8 cellular contexts compared by ENCODE assay signal in the genomic region with DNA sequence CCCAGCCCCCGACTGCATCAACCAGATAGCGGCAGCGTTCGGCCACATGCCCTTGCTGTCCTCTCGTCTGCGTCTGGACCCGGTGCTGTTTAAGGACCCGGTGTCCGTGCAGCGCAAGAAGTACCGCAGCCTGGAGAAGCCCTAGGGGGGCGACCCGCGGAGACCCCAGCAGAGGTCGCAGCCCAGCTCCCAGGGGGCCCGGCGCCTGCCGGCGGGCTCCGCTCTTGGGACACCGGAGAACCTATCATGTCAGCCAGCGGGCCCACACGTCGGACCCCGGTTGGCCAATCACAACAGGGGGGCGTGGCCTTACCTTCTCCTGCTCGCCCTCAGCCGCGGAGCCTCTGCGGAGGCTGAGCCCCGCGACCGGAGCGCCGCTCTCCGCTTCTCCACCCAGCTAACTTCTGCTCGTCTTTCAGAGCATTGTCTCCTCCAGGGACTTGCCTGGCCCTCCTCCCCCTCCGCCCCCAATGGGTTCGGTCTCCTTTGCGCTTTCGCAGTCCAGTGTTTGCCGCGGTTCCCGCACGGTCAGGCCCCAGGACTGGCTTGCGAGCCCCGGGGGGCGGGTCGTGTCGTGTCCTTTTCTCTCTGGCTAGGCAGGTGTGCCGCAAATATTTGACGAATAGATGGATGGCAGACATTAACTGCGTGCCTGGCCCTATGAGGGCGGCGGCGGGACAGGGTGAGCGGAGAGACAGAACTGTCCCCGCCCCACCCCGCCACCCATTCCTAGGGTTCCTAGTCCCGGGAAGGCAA. TPM values are rescaled to one million over a fixed set of nuclear protein-coding genes. Genes with fewer than 3 reads are reported as not detected.
DNase-seq lines count a peak whose midpoint lies in the region; ATAC-seq, FAIRE-seq and TF ChIP-seq lines count a peak whose summit lies in the region.

No MANE protein-coding gene starts in this region.

- no peaks in the 10 kb centered on the region for H3K36me3 ChIP-seq in ascending aorta

- H3K4me3 Mint-ChIP-seq in T-helper 2 cell treated with Interferon-gamma antibody and Interleukin-4, amounts not matched to agents 5 μg/mL and 100 μg/mL, for 36 hours = peak overlapping the region; percentile 91

- peak overlapping the region; percentile 62 to 75 for H3K27ac ChIP-seq in ascending aorta
- peak overlapping the region; percentile 59 for H3K27ac ChIP-seq in right cardiac atrium (ENCODE audit: low read length)

- FAIRE-seq in urothelium cell line (lab: Jason Lieb, UNC) = peak; percentile 81

- ATAC-seq in HG02870 (IDR thresholded peaks at IDR 0.05; ENCODE audit: unreplicated experiment) (peak; percentile 85), right cardiac atrium (peak; percentile 93 to 95)

- peaks cover 7% of the 10 kb centered on the region for H3K4me1 Mint-ChIP-seq in T-helper 2 cell treated with Interferon-gamma antibody and Interleukin-4, amounts not matched to agents 5 μg/mL and 100 μg/mL, for 36 hours (ENCODE audit: low read depth)

- WGBS in right cardiac atrium = under 1% methylated on average over 60 of the region's 60 CpGs

- H3K27me3 Mint-ChIP-seq in T-helper 2 cell treated with Interferon-gamma antibody and Interleukin-4, amounts not matched to agents 5 μg/mL and 100 μg/mL, for 36 hours (ENCODE audit: low read depth) = peaks cover 20% of the 10 kb centered on the region

- H3K4me1 ChIP-seq in ascending aorta (peaks cover 3 to 8% of the 10 kb centered on the region in 2 donors), right cardiac atrium (ENCODE audit: control insufficient read depth, insufficient read depth, low read length) (no peaks in the 10 kb centered on the region)

- TF ChIP-seq CTCF in GM12875 (IDR thresholded peaks at IDR 0.05; ENCODE audit: borderline replicate concordance, insufficient read depth, low read depth, low read length) = no peak
- no peak for TF ChIP-seq CTCF in ascending aorta (IDR thresholded peaks at IDR 0.05)

- H3K9me3 ChIP-seq in ascending aorta (no peaks in the 10 kb centered on the region), right cardiac atrium (ENCODE audit: control insufficient read depth, low read length) (no peaks in the 10 kb centered on the region)

- intact Hi-C loops in ascending aorta (cut with DNase I) = loop anchor here (1.0 to 5.0 kb wide), 3 partner anchors 37 to 127 kb away; partner anchors contain the start of genes PAFAH2 and PDIK1L
- intact Hi-C loops in right cardiac atrium (cut with DNase I) = loop anchor here (5.0 to 10.0 kb wide), 5 partner anchors 67 to 1331 kb away; partner anchors contain the start of gene FAM110D (in 1 of the 4)

- H3K27ac Mint-ChIP-seq in T-helper 2 cell treated with Interferon-gamma antibody and Interleukin-4, amounts not matched to agents 5 μg/mL and 100 μg/mL, for 36 hours = peak overlapping the region; percentile 48

- DNase-seq in NCI-H1694 (lab: John Stamatoyannopoulos, UW) (peak; percentile 94), ascending aorta (ENCODE audit: low spot score in 2 of 2) (peak; percentile 87 to 98), right cardiac atrium (peak; percentile 95 to 98 (median 97)), pulmonary artery endothelial cell (ENCODE audit: low read depth, low spot score) (peak; percentile 71), urothelium cell line (ENCODE audit: low spot score) (peak; percentile 98)
- DNase-seq in T-helper 2 cell treated with Interferon-gamma antibody and Interleukin-4, amounts not matched to agents 5 μg/mL and 100 μg/mL, for 36 hours (ENCODE audit: low spot score) = peak; percentile 93

- peak overlapping the region; percentile 67 for H3K4me3 ChIP-seq in GM12875 (ENCODE audit: low read depth, low read length)
- H3K4me3 ChIP-seq in ascending aorta = peak overlapping the region; percentile 62 to 92
- peak overlapping the region; percentile 61 for H3K4me3 ChIP-seq in right cardiac atrium (ENCODE audit: low read length)

- H3K9me3 Mint-ChIP-seq in T-helper 2 cell treated with Interferon-gamma antibody and Interleukin-4, amounts not matched to agents 5 μg/mL and 100 μg/mL, for 36 hours = no peaks in the 10 kb centered on the region

- H3K27me3 ChIP-seq in ascending aorta (no peaks in the 10 kb centered on the region), right cardiac atrium (ENCODE audit: control insufficient read depth, insufficient read depth) (no peaks in the 10 kb centered on the region)

- no peaks in the 10 kb centered on the region for H3K36me3 Mint-ChIP-seq in T-helper 2 cell treated with Interferon-gamma antibody and Interleukin-4, amounts not matched to agents 5 μg/mL and 100 μg/mL, for 36 hours (ENCODE audit: low read depth)

RNA-seq across cellular contexts. Expression of gene SLC30A2, which starts 10.5 kb away (rescaled TPM):
- total RNA-seq in ascending aorta = not detected
- under 1 TPM; 0.24 to 0.48 (median 0.41) TPM for total RNA-seq in right cardiac atrium
- polyA plus RNA-seq in right cardiac atrium = 0.36 TPM
- total RNA-seq in pulmonary artery endothelial cell = not detected in 2 replicates

RNA-seq across cellular contexts. Expression of gene EXTL1, which starts 13.8 kb away (rescaled TPM):
- total RNA-seq in ascending aorta (0.85 TPM), right cardiac atrium (1 to 10 TPM in 3 of 4 donors, under 1 TPM in 1; 0.78 to 4.3 (median 2.7) TPM), pulmonary artery endothelial cell (not detected in 2 replicates)
- 2.2 TPM for polyA plus RNA-seq in right cardiac atrium

RNA-seq across cellular contexts. Expression of gene TRIM63, which starts 32.0 kb away (rescaled TPM):
- total RNA-seq in ascending aorta = not detected
- total RNA-seq in right cardiac atrium = 100 to 1,000 TPM; 121 to 194 (median 155) TPM
- polyA plus RNA-seq in right cardiac atrium = 184 TPM
- total RNA-seq in pulmonary artery endothelial cell = not detected in 2 replicates

RNA-seq across cellular contexts. Expression of gene PAFAH2, which starts 37.5 kb away (rescaled TPM):
- 1.3 TPM for total RNA-seq in ascending aorta
- 1 to 10 TPM; 3.9 to 5.6 (median 4.2) TPM for total RNA-seq in right cardiac atrium
- polyA plus RNA-seq in right cardiac atrium = 2.0 TPM
- total RNA-seq in pulmonary artery endothelial cell = 4.0 and 7.1 TPM in 2 replicates

Comparison
In these comparisons a context has a peak if more than half of its experiments do, and no peak if none do; other contexts are left out.
1. Peak in every context shown above with its lines: DNase-seq, ATAC-seq, H3K4me3 ChIP-seq and H3K27ac ChIP-seq.
2. RNA of gene TRIM63, which starts 32.0 kb away (total RNA-seq): 121 to 194 TPM in right cardiac atrium; not detected in ascending aorta (single experiment) and not detected in pulmonary artery endothelial cell; every median in the first group is over 100 times any median in the second.